In the genomic region with DNA sequence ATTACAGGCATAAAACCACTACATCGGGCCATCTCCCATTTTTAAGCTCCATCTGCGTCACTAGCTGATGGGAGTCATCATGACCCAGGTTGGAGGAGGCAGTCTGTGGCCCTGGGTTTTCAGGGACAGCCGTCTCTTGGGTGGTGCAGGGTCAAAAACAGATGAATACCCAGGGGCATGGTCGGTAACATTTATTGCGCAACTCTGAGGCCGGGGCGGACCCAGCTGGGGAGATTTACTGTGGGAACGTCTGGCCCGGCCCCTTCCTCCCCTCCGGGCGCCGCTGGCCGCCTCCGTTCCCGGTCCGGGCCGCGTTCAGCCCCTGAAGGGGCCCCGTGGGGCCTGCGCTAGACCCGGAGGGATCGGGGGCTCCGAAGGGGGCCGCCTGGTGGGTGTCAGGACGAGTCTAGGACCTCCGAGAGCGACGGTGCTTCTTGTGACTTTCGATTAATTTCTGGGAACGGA, we compare ENCODE assay signal across 7 cellular contexts. TPM values are rescaled to one million over a fixed set of nuclear protein-coding genes. Genes with fewer than 3 reads are reported as not detected.
DNase-seq lines count a peak whose midpoint lies in the region; ATAC-seq lines count a peak whose summit lies in the region.
"Had no signal": no experiment of that assay in that cellular context is flagged by ENCODE, and none has a peak within 500 bp of the region (broad histone marks: within the 10 kb centered on the region; RNA-seq: fewer than 3 reads in every experiment).

No MANE protein-coding gene starts in this region.

- no peaks in the 10 kb centered on the region for H3K9me3 ChIP-seq in mucosa of stomach (ENCODE audit: control insufficient read depth, low read length)

- peaks cover 53% of the 10 kb centered on the region for H3K27me3 ChIP-seq in mucosa of stomach (ENCODE audit: control insufficient read depth, insufficient read depth, low read length)

- peak; percentile 53 for DNase-seq in ELF-1 (ENCODE audit: low read depth, low spot score)
- peak; percentile 65 for DNase-seq in amniotic epithelial cell (ENCODE audit: low read depth)
- DNase-seq in left lobe of liver (ENCODE audit: low spot score) = no peak
- no peak for DNase-seq in NCI-H748 treated with DMSO at 0.1 percent for 48 hours (lab: John Stamatoyannopoulos, UW)

- no peak overlapping the region for H3K4me3 ChIP-seq in mucosa of stomach (ENCODE audit: low read length)

- H3K36me3 ChIP-seq in mucosa of stomach (ENCODE audit: control insufficient read depth, insufficient read depth, low read length) = no peaks in the 10 kb centered on the region

- ATAC-seq in GM18870 (IDR thresholded peaks at IDR 0.05; ENCODE audit: unreplicated experiment) (no peak), left lobe of liver (no peak)

- peaks cover 35% of the 10 kb centered on the region for H3K4me1 ChIP-seq in mucosa of stomach (ENCODE audit: control insufficient read depth, insufficient read depth, low read length)

- H3K9ac ChIP-seq in mucosa of stomach (ENCODE audit: low read length) = peak overlapping the region; percentile 50

RNA-seq across cellular contexts. Expression of gene RGL3, which starts 1.3 kb away (rescaled TPM):
- 33.4 TPM for total RNA-seq in left lobe of liver
- total RNA-seq: T-helper 2 cell treated with Interferon-gamma antibody and Interleukin-4, amounts not matched to agents 100 ng/mL and 5 ng/mL, for 36 hours had no signal

RNA-seq across cellular contexts. Expression of gene ODAD3, which starts 14.5 kb away (rescaled TPM):
- total RNA-seq in left lobe of liver = 0.70 TPM
- total RNA-seq: T-helper 2 cell treated with Interferon-gamma antibody and Interleukin-4, amounts not matched to agents 100 ng/mL and 5 ng/mL, for 36 hours had no signal

RNA-seq across cellular contexts. Expression of gene PRKCSH, which starts 15.0 kb away (rescaled TPM):
- 218 TPM for total RNA-seq in left lobe of liver

RNA-seq across cellular contexts. Expression of gene EPOR, which starts 36.3 kb away (rescaled TPM):
- total RNA-seq in left lobe of liver = 11.9 TPM

RNA-seq across cellular contexts. Expression of gene SWSAP1, which starts 46.0 kb away (rescaled TPM):
- total RNA-seq in left lobe of liver = 2.6 TPM

Comparison
In these comparisons a context has a peak if more than half of its experiments do, and no peak if none do; other contexts are left out.
1. DNase-seq: peak in ELF-1 (single experiment) and amniotic epithelial cell (single experiment); none in left lobe of liver (single experiment) and NCI-H748 treated with DMSO at 0.1 percent for 48 hours (single experiment).